ENCODE assay signal across 16 cellular contexts in genomic region chr12:76531056-76531455, GRCh38. TPM values are rescaled to one million over a fixed set of nuclear protein-coding genes. Genes with fewer than 3 reads are reported as not detected.
DNase-seq lines count a peak whose midpoint lies in the region; ATAC-seq and TF ChIP-seq lines count a peak whose summit lies in the region.
"Had no signal": no experiment of that assay in that cellular context is flagged by ENCODE, and none has a peak within 500 bp of the region (broad histone marks: within the 10 kb centered on the region; RNA-seq: fewer than 3 reads in every experiment).

No MANE protein-coding gene starts in this region.

- peaks cover 5% of the 10 kb centered on the region; the same call in 1 of the 2 replicates for H3K36me3 ChIP-seq in GM23338 (ENCODE audit: insufficient read depth)
- H3K36me3 ChIP-seq in colonic mucosa: no peaks in the 10 kb centered on the region
- no peaks in the 10 kb centered on the region for H3K36me3 ChIP-seq in right atrium auricular region
- H3K36me3 ChIP-seq in ascending aorta: peaks cover 0 to 3% of the 10 kb centered on the region in 2 donors
- H3K36me3 ChIP-seq: MG63, Peyer's patch had no signal

- intact Hi-C loops in colonic mucosa (cut with DNase I) (no loop called here), ascending aorta (cut with DNase I) (no loop called here)

- H4K20me1 ChIP-seq in GM23338 (replicated peaks; ENCODE audit: insufficient read depth): no peaks in the 10 kb centered on the region

- H3F3A ChIP-seq in GM23338 (replicated peaks; ENCODE audit: low read depth): no peaks in the 10 kb centered on the region

- ATAC-seq in GM23338: no peak
- ATAC-seq: A549 had no signal

- DNase-seq in GM23338 (ENCODE audit: low spot score): no peak
- peak; percentile 15 for DNase-seq in LoVo (ENCODE audit: low spot score)
- DNase-seq in colonic mucosa: peak; percentile 22
- DNase-seq in nephron progenitor cell: no peak
- no peak for DNase-seq in right atrium auricular region (ENCODE audit: low spot score)
- no peak for DNase-seq in activated CD4-positive, alpha-beta T cell treated with anti-CD3 and anti-CD28 coated beads for 4 hours
- no peak for DNase-seq in stimulated activated naive CD4-positive, alpha-beta T cell treated with Interleukin-2 at 50 U/mL for 16 hours (lab: John Stamatoyannopoulos, UW)
- DNase-seq in ascending aorta (ENCODE audit: low spot score in 2 of 2): no peak
- DNase-seq: DMS79, HCEC 1CT, MG63, NCI-H510A treated with DMSO at 0.1 percent for 48 hours, Peyer's patch, SIG-M5 had no signal

- H3K27me3 ChIP-seq in GM23338 (ENCODE audit: insufficient read depth): no peaks in the 10 kb centered on the region
- H3K27me3 ChIP-seq in colonic mucosa: no peaks in the 10 kb centered on the region
- no peaks in the 10 kb centered on the region for H3K27me3 ChIP-seq in right atrium auricular region
- no peaks in the 10 kb centered on the region for H3K27me3 ChIP-seq in ascending aorta
- H3K27me3 ChIP-seq: MG63, Peyer's patch had no signal

- H3K79me2 ChIP-seq in GM23338 (replicated peaks; ENCODE audit: insufficient read depth): peaks cover 90% of the 10 kb centered on the region

- H3K4me3 ChIP-seq in GM23338: 0 out of 2 replicates have a peak overlapping the region, but pooled peaks have one; percentile 8
- H3K4me3 ChIP-seq in colonic mucosa: no peak overlapping the region
- no peak overlapping the region for H3K4me3 ChIP-seq in right atrium auricular region
- no peak overlapping the region for H3K4me3 ChIP-seq in ascending aorta
- H3K4me3 ChIP-seq: A549, MG63, Peyer's patch had no signal

- H3K27ac ChIP-seq in GM23338 (ENCODE audit: low read depth) (peak overlapping the region; percentile 48; the same call in 1 of the 2 replicates), colonic mucosa (peak overlapping the region; percentile 51), right atrium auricular region (no peak overlapping the region), ascending aorta (no peak overlapping the region)
- H3K27ac ChIP-seq: A549 had no signal

- no peak for TF ChIP-seq CTCF in GM23338 (conservative IDR thresholded peaks at IDR 0.05; ENCODE audit: low read depth in 2 of 2)
- TF ChIP-seq CTCF in colonic mucosa (IDR thresholded peaks at IDR 0.05): no peak
- TF ChIP-seq CTCF in nephron progenitor cell (IDR thresholded peaks at IDR 0.05): no peak
- TF ChIP-seq CTCF in right atrium auricular region (IDR thresholded peaks at IDR 0.05): no peak
- no peak for TF ChIP-seq CTCF in ascending aorta (IDR thresholded peaks at IDR 0.05)

- H3K9ac ChIP-seq in colonic mucosa (ENCODE audit: low read depth in 2 of 2, low read length in 2 of 2): no peak overlapping the region

- peaks cover 24% of the 10 kb centered on the region; the same call in 2 of the 3 replicates for H3K4me1 Mint-ChIP-seq in GM23338
- no peaks in the 10 kb centered on the region for H3K4me1 Mint-ChIP-seq in nephron progenitor cell

- H3K36me3 Mint-ChIP-seq in GM23338 (ENCODE audit: low read depth): peaks cover 25% of the 10 kb centered on the region
- peaks cover 67% of the 10 kb centered on the region for H3K36me3 Mint-ChIP-seq in nephron progenitor cell (ENCODE audit: low read depth)

- peak overlapping the region; percentile 61 for H3K4me2 ChIP-seq in GM23338
- H3K4me2 ChIP-seq: A549 had no signal

- H3K27me3 Mint-ChIP-seq in GM23338 (ENCODE audit: insufficient read depth, low read depth, poor library complexity): no peaks in the 10 kb centered on the region
- H3K27me3 Mint-ChIP-seq in nephron progenitor cell (ENCODE audit: low read depth, poor library complexity): peaks cover 4% of the 10 kb centered on the region

- H3K9me2 ChIP-seq in GM23338 (ENCODE audit: insufficient read depth): no peaks in the 10 kb centered on the region

- no peaks in the 10 kb centered on the region for H3K9me3 ChIP-seq in colonic mucosa
- H3K9me3 ChIP-seq in right atrium auricular region: no peaks in the 10 kb centered on the region
- no peaks in the 10 kb centered on the region for H3K9me3 ChIP-seq in ascending aorta
- H3K9me3 ChIP-seq: A549, MG63, Peyer's patch had no signal

- H3K9me3 Mint-ChIP-seq in GM23338 (peaks cover 11% of the 10 kb centered on the region; the same call in 1 of the 3 replicates), nephron progenitor cell (peaks cover 40% of the 10 kb centered on the region)

- H3K27ac Mint-ChIP-seq in GM23338 (peak overlapping the region; percentile 11; the same call in 1 of the 2 replicates), nephron progenitor cell (peak overlapping the region; percentile 93)

- H3K4me3 Mint-ChIP-seq in GM23338 (no peak overlapping the region), nephron progenitor cell (no peak overlapping the region)
- H3K4me3 Mint-ChIP-seq: CD14-positive monocyte had no signal

- H3K4me1 ChIP-seq in GM23338 (ENCODE audit: insufficient read depth): peaks cover 36% of the 10 kb centered on the region
- H3K4me1 ChIP-seq in colonic mucosa: no peaks in the 10 kb centered on the region
- H3K4me1 ChIP-seq in right atrium auricular region: no peaks in the 10 kb centered on the region
- H3K4me1 ChIP-seq in ascending aorta: no peaks in the 10 kb centered on the region
- H3K4me1 ChIP-seq: A549 had no signal

- H2AFZ ChIP-seq in GM23338: no peak overlapping the region

TF ChIP-seq in GM23338, 12 proteins besides CTCF, POLR2A, EP300 and RAD21:
- 0 out of 2 replicates have a peak, but pooled peaks have one; percentile 46 for TF ChIP-seq NANOG (IDR thresholded peaks at IDR 0.05; ENCODE audit: borderline replicate concordance)
- TF ChIP-seq ZNF462 (CRISPR knock-in tag; IDR thresholded peaks at IDR 0.05): no peak
- no peak for TF ChIP-seq ZNF331 (CRISPR knock-in tag; IDR thresholded peaks at IDR 0.05; ENCODE audit: low read depth)
- no peak for TF ChIP-seq POLR2AphosphoS5 (IDR thresholded peaks at IDR 0.05; ENCODE audit: low read depth)

RNA-seq across cellular contexts. Expression of gene OSBPL8, which starts 28.5 kb away (rescaled TPM):
- total RNA-seq in GM23338 (2014; rRNA removed; shearing (Covaris generic)): 73.3 and 78.0 TPM in 2 replicates
- polyA plus RNA-seq in GM23338 (2016; fragmentation: Nextera tagmentation; extraction: Ambion mirVana): 116 and 124 TPM in 2 replicates
- 10 to 100 TPM; 25.9 to 32.8 TPM for total RNA-seq in colonic mucosa
- 10 to 100 TPM; 19.7 to 23.7 TPM for total RNA-seq in right atrium auricular region
- 18.6 TPM for total RNA-seq in ascending aorta

Comparison
In these comparisons a context has a peak if more than half of its experiments do, and no peak if none do; other contexts are left out.
1. DNase-seq: peak in LoVo (single experiment) and colonic mucosa (single experiment); none in GM23338 (single experiment), nephron progenitor cell (single experiment), right atrium auricular region (single experiment), activated CD4-positive, alpha-beta T cell treated with anti-CD3 and anti-CD28 coated beads for 4 hours (0 of 2), stimulated activated naive CD4-positive, alpha-beta T cell treated with Interleukin-2 at 50 U/mL for 16 hours (single experiment) and ascending aorta (0 of 2).
2. H3K27ac ChIP-seq: peak in GM23338 (single experiment) and colonic mucosa (single experiment); none in right atrium auricular region (0 of 2) and ascending aorta (0 of 2).